ENCODE assay signal across 9 cellular contexts in genomic region chr1:44924835-44925464, GRCh38.
A peak's percentile ranks its signal among the peaks of the same experiment; 100 is the strongest.
DNase-seq lines count a peak whose midpoint lies in the region; ATAC-seq and FAIRE-seq lines count a peak whose summit lies in the region.
"Had no signal": no experiment of that assay in that cellular context is flagged by ENCODE, and none has a peak within 500 bp of the region (broad histone marks: within the 10 kb centered on the region; RNA-seq: fewer than 3 reads in every experiment).

No MANE protein-coding gene starts in this region.

- no peak for ATAC-seq in activated T-cell treated with anti-CD3 and anti-CD28 coated beads, Interleukin-2, amount 50 U/mL, for 4 hours
- no peak for ATAC-seq in HG03196 (IDR thresholded peaks at IDR 0.05; ENCODE audit: unreplicated experiment)

- H3K4me3 Mint-ChIP-seq in activated T-cell treated with anti-CD3 and anti-CD28 coated beads, Interleukin-2, amount 50 U/mL, for 4 hours: no peak overlapping the region
- H3K4me3 Mint-ChIP-seq: activated naive CD8-positive, alpha-beta T cell had no signal

- FAIRE-seq in HTR-8/SVneo (lab: Jason Lieb, UNC): peak; percentile 75

- peaks cover 23% of the 10 kb centered on the region for H3K36me3 Mint-ChIP-seq in activated T-cell treated with anti-CD3 and anti-CD28 coated beads, Interleukin-2, amount 50 U/mL, for 4 hours (ENCODE audit: insufficient read depth)

- no peaks in the 10 kb centered on the region for H3K4me1 Mint-ChIP-seq in activated T-cell treated with anti-CD3 and anti-CD28 coated beads, Interleukin-2, amount 50 U/mL, for 4 hours (ENCODE audit: low read depth)

- no peaks in the 10 kb centered on the region for H3K27me3 Mint-ChIP-seq in activated T-cell treated with anti-CD3 and anti-CD28 coated beads, Interleukin-2, amount 50 U/mL, for 4 hours (ENCODE audit: low read depth)
- H3K27me3 Mint-ChIP-seq: activated naive CD8-positive, alpha-beta T cell had no signal

- DNase-seq in DMS53 (lab: John Stamatoyannopoulos, UW) (peak; percentile 87), HTR-8/SVneo (ENCODE audit: insufficient read length, low spot score) (peak; percentile 53), amniotic epithelial cell (ENCODE audit: low read depth) (peak; percentile 77), lung microvascular endothelial cell (ENCODE audit: low read depth in 2 of 2) (peak; percentile 83 to 90), NCI-H1105 treated with DMSO at 0.1 percent for 48 hours (lab: John Stamatoyannopoulos, UW) (no peak), NCI-H2227 treated with DMSO at 0.1 percent for 48 hours (lab: John Stamatoyannopoulos, UW) (no peak)
- no peak for DNase-seq in activated T-cell treated with anti-CD3 and anti-CD28 coated beads, Interleukin-2, amount 50 U/mL, for 4 hours

- H3K9me3 Mint-ChIP-seq in activated T-cell treated with anti-CD3 and anti-CD28 coated beads, Interleukin-2, amount 50 U/mL, for 4 hours: no peaks in the 10 kb centered on the region

Comparison
In these comparisons a context has a peak if more than half of its experiments do, and no peak if none do; other contexts are left out.
1. DNase-seq: peak in DMS53 (single experiment), HTR-8/SVneo (single experiment), amniotic epithelial cell (single experiment) and lung microvascular endothelial cell (2 of 2); none in NCI-H1105 treated with DMSO at 0.1 percent for 48 hours (single experiment), activated T-cell treated with anti-CD3 and anti-CD28 coated beads, Interleukin-2, amount 50 U/mL, for 4 hours (single experiment) and NCI-H2227 treated with DMSO at 0.1 percent for 48 hours (single experiment).